Comparison of ENCODE assay signal across 15 cellular contexts in the genomic region with DNA sequence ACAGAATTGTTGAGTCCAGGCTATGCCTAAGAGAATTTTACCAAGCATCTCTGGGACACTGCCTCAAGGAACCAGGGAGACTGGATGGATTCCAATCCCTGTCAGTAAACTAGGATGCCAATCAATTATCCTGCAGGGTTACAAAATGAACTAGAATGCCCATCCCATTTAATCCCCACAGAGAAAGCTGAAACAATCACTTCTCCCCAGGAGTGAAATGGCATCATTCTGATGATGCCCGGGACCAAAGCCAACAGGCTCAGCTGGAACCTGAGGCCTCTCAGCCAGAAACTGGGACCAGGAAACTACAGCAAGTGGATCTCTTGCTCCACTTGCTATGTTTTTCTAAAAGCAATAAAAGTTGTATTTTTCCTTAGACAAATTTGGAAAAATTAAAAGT.
A peak's percentile ranks its signal among the peaks of the same experiment; 100 is the strongest.
DNase-seq lines count a peak whose midpoint lies in the region; ATAC-seq and TF ChIP-seq lines count a peak whose summit lies in the region.
"Had no signal": no experiment of that assay in that cellular context is flagged by ENCODE, and none has a peak within 500 bp of the region (broad histone marks: within the 10 kb centered on the region; RNA-seq: fewer than 3 reads in every experiment).

No MANE protein-coding gene starts in this region.

- peak; percentile 78 for DNase-seq in MG63
- DNase-seq in NCI-H2171 treated with DMSO at 0.1 percent for 48 hours (lab: John Stamatoyannopoulos, UW) = peak; percentile 82
- peak; percentile 71 for DNase-seq in cerebellar cortex (ENCODE audit: low spot score)
- DNase-seq in osteocyte (ENCODE audit: extremely low spot score, unreplicated experiment) = no peak
- DNase-seq in Right ventricle myocardium superior = no peak
- no peak for DNase-seq in stimulated activated naive CD4-positive, alpha-beta T cell (lab: John Stamatoyannopoulos, UW)
- DNase-seq in CD1c-positive myeloid dendritic cell (ENCODE audit: extremely low spot score) = no peak
- DNase-seq: colonic mucosa, NCI-H2029 treated with DMSO at 0.1 percent for 48 hours, PC-9, psoas muscle had no signal

- H3K9me3 ChIP-seq in MG63 = no peaks in the 10 kb centered on the region; the same call in 1 of the 2 replicates
- H3K9me3 ChIP-seq: BLaER1, colonic mucosa, psoas muscle, tibial nerve had no signal

- no peaks in the 10 kb centered on the region for H3K9me3 Mint-ChIP-seq in osteocyte (ENCODE audit: unreplicated experiment)

- H3K27me3 ChIP-seq in MG63 = no peaks in the 10 kb centered on the region
- H3K27me3 ChIP-seq: BLaER1, colonic mucosa, tibial nerve had no signal

- no peaks in the 10 kb centered on the region; the same call in 1 of the 2 replicates for H3K36me3 ChIP-seq in MG63
- H3K36me3 ChIP-seq: BLaER1, colonic mucosa, tibial nerve had no signal

- peaks cover 9% of the 10 kb centered on the region for H3K27me3 Mint-ChIP-seq in osteocyte (ENCODE audit: unreplicated experiment)

- H3K27ac Mint-ChIP-seq in osteocyte (ENCODE audit: unreplicated experiment) = peak overlapping the region; percentile 18
- H3K27ac Mint-ChIP-seq: activated naive CD8-positive, alpha-beta T cell had no signal

- H3K4me3 ChIP-seq in MG63 = no peak overlapping the region
- H3K4me3 ChIP-seq: BLaER1, colonic mucosa, PC-9, psoas muscle, tibial nerve had no signal

- no peak overlapping the region for H3K4me3 Mint-ChIP-seq in osteocyte (ENCODE audit: unreplicated experiment)
- H3K4me3 Mint-ChIP-seq: activated naive CD8-positive, alpha-beta T cell had no signal

- peaks cover 11% of the 10 kb centered on the region for H3K4me1 Mint-ChIP-seq in osteocyte (ENCODE audit: unreplicated experiment)

- no peak for TF ChIP-seq CTCF in osteocyte (IDR thresholded peaks at IDR 0.05)

- ATAC-seq in GM21390 (IDR thresholded peaks at IDR 0.05; ENCODE audit: unreplicated experiment) = no peak
- no peak for ATAC-seq in Right ventricle myocardium superior (ENCODE audit: poor library complexity)
- ATAC-seq: psoas muscle had no signal

- intact Hi-C loops in Right ventricle myocardium superior (cut with DNase I) = no loop called here

- no peaks in the 10 kb centered on the region for H3K36me3 Mint-ChIP-seq in osteocyte (ENCODE audit: unreplicated experiment)
- H3K36me3 Mint-ChIP-seq: activated naive CD8-positive, alpha-beta T cell had no signal

Comparison
In these comparisons a context has a peak if more than half of its experiments do, and no peak if none do; other contexts are left out.
1. DNase-seq: peak in MG63 (single experiment), NCI-H2171 treated with DMSO at 0.1 percent for 48 hours (single experiment) and cerebellar cortex (single experiment); none in osteocyte (single experiment), Right ventricle myocardium superior (single experiment), stimulated activated naive CD4-positive, alpha-beta T cell (0 of 6) and CD1c-positive myeloid dendritic cell (single experiment).